ENCODE assay signal across 1 cellular context in genomic region chr10:78528749-78529204, GRCh38.
TF ChIP-seq lines count a peak whose summit lies in the region.

No MANE protein-coding gene starts in this region.

TF ChIP-seq in GM23338, 12 proteins besides CTCF, POLR2A, EP300 and RAD21 (continued from another document):
- TF ChIP-seq, protein P1, sequence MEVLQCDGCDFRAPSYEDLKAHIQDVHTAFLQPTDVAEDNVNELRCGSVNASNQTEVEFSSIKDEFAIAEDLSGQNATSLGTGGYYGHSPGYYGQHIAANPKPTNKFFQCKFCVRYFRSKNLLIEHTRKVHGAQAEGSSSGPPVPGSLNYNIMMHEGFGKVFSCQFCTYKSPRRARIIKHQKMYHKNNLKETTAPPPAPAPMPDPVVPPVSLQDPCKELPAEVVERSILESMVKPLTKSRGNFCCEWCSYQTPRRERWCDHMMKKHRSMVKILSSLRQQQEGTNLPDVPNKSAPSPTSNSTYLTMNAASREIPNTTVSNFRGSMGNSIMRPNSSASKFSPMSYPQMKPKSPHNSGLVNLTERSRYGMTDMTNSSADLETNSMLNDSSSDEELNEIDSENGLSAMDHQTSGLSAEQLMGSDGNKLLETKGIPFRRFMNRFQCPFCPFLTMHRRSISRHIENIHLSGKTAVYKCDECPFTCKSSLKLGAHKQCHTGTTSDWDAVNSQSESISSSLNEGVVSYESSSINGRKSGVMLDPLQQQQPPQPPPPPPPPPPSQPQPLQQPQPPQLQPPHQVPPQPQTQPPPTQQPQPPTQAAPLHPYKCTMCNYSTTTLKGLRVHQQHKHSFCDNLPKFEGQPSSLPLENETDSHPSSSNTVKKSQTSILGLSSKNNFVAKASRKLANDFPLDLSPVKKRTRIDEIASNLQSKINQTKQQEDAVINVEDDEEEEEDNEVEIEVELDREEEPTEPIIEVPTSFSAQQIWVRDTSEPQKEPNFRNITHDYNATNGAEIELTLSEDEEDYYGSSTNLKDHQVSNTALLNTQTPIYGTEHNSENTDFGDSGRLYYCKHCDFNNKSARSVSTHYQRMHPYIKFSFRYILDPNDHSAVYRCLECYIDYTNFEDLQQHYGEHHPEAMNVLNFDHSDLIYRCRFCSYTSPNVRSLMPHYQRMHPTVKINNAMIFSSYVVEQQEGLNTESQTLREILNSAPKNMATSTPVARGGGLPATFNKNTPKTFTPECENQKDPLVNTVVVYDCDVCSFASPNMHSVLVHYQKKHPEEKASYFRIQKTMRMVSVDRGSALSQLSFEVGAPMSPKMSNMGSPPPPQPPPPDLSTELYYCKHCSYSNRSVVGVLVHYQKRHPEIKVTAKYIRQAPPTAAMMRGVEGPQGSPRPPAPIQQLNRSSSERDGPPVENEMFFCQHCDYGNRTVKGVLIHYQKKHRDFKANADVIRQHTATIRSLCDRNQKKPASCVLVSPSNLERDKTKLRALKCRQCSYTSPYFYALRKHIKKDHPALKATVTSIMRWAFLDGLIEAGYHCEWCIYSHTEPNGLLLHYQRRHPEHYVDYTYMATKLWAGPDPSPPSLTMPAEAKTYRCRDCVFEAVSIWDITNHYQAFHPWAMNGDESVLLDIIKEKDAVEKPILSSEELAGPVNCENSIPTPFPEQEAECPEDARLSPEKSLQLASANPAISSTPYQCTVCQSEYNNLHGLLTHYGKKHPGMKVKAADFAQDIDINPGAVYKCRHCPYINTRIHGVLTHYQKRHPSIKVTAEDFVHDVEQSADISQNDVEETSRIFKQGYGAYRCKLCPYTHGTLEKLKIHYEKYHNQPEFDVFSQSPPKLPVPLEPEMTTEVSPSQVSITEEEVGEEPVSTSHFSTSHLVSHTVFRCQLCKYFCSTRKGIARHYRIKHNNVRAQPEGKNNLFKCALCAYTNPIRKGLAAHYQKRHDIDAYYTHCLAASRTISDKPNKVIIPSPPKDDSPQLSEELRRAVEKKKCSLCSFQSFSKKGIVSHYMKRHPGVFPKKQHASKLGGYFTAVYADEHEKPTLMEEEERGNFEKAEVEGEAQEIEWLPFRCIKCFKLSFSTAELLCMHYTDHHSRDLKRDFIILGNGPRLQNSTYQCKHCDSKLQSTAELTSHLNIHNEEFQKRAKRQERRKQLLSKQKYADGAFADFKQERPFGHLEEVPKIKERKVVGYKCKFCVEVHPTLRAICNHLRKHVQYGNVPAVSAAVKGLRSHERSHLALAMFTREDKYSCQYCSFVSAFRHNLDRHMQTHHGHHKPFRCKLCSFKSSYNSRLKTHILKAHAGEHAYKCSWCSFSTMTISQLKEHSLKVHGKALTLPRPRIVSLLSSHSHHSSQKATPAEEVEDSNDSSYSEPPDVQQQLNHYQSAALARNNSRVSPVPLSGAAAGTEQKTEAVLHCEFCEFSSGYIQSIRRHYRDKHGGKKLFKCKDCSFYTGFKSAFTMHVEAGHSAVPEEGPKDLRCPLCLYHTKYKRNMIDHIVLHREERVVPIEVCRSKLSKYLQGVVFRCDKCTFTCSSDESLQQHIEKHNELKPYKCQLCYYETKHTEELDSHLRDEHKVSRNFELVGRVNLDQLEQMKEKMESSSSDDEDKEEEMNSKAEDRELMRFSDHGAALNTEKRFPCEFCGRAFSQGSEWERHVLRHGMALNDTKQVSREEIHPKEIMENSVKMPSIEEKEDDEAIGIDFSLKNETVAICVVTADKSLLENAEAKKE (CRISPR knock-in tag; IDR thresholded peaks at IDR 0.05) = no peak
- TF ChIP-seq STAT1 (IDR thresholded peaks at IDR 0.05; ENCODE audit: unreplicated experiment) (no peak), ZNF114 (CRISPR knock-in tag; IDR thresholded peaks at IDR 0.05) (no peak), ZNF331 (CRISPR knock-in tag; IDR thresholded peaks at IDR 0.05; ENCODE audit: low read depth) (no peak), JUNB (IDR thresholded peaks at IDR 0.05; ENCODE audit: unreplicated experiment) (no peak)
